ENCODE assay signal across 8 cellular contexts in the genomic region with DNA sequence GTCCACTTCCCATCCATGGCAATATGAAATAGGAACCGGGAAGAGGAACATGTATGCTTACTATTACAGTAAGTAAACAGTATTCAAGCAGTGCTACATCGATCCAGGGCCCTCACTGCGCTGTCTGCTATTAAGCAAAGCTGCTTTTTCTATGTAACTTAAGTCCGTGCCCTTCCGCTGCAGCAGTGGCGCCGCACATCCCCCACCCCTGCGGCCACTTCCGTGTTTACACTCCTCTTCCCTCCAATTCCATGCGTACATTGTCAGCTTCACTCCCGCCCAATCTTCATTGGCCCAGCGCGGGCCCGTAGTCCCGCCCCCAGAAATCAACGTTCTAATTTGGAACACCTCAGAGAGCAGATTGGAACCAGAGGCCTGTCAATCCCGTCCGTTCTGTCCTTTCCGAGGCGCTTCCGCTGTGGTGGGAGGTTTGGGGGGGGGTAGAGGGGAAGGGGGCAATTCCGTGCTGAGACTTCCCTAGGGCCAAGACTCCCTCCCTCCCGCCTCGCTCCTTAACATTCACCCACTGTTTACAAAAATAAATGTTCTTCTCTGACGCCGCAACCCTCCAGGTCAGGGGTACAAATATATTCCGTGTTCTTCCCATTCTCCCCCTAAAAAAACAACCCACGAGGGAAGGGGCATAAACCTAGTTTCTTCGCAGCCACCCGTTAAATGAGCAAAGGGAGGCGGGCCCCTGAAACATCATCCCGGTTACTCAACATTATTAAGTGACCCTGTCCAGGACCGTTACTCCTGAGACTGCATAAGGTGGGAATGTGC.
DNase-seq lines count a peak whose midpoint lies in the region; ATAC-seq and TF ChIP-seq lines count a peak whose summit lies in the region.

No MANE protein-coding gene starts in this region.

- H3K36me3 ChIP-seq in esophagus (ENCODE audit: control insufficient read depth in 2 of 2, insufficient read depth in 2 of 2, low read length in 1 of 2) (no peaks in the 10 kb centered on the region), mucosa of rectum (ENCODE audit: control insufficient read depth in 2 of 2, insufficient read depth in 2 of 2, low read length in 2 of 2) (no peaks in the 10 kb centered on the region)

- H3K27me3 ChIP-seq in esophagus (ENCODE audit: control insufficient read depth in 1 of 2, insufficient read depth in 2 of 2, low read length in 2 of 2) (no peaks in the 10 kb centered on the region), mucosa of rectum (ENCODE audit: control insufficient read depth in 2 of 2, insufficient read depth in 2 of 2, low read length in 2 of 2) (no peaks in the 10 kb centered on the region)

- H3K4me1 ChIP-seq in esophagus (ENCODE audit: control insufficient read depth in 2 of 2, insufficient read depth in 2 of 2, low read length in 1 of 2) = no peaks in the 10 kb centered on the region
- peaks cover 18 to 19% of the 10 kb centered on the region in 2 donors for H3K4me1 ChIP-seq in mucosa of rectum (ENCODE audit: control insufficient read depth in 2 of 2, insufficient read depth in 2 of 2, low read length in 2 of 2)

- H3K9me3 ChIP-seq in esophagus (ENCODE audit: control insufficient read depth in 2 of 2, insufficient read depth in 1 of 2, low read depth in 1 of 2, low read length in 1 of 2) = no peaks in the 10 kb centered on the region
- no peaks in the 10 kb centered on the region for H3K9me3 ChIP-seq in mucosa of rectum (ENCODE audit: control insufficient read depth in 2 of 2, low read length in 2 of 2)

- H3K4me3 ChIP-seq in esophagus (ENCODE audit: low read depth in 1 of 2, low read length in 2 of 2) (peak overlapping the region; percentile 85 to 90), mucosa of rectum (ENCODE audit: low read length in 2 of 2) (peak overlapping the region; percentile 93 to 98)

- H3K9ac ChIP-seq in mucosa of rectum (ENCODE audit: low read depth in 1 of 2, low read length in 2 of 2) = peak overlapping the region; percentile 91 to 95

- peak; percentile 89 for ATAC-seq in GM21737 (IDR thresholded peaks at IDR 0.05; ENCODE audit: unreplicated experiment)

- peak overlapping the region; percentile 95 to 98 for H3K27ac ChIP-seq in esophagus (ENCODE audit: low read depth in 2 of 2, low read length in 1 of 2)
- H3K27ac ChIP-seq in mucosa of rectum (ENCODE audit: low read depth in 2 of 2, low read length in 2 of 2) = peak overlapping the region; percentile 97 to 99

- DNase-seq in DMS79 (lab: John Stamatoyannopoulos, UW) (peak; percentile 96), KG1 (lab: John Stamatoyannopoulos, UW) (peak; percentile 87)
- DNase-seq in activated T-cell treated with anti-CD3 and anti-CD28 coated beads, Interleukin-2, amount 50 U/mL, for 48 hours = peak; percentile 92
- DNase-seq in stimulated activated CD8-positive, alpha-beta memory T cell treated with anti-CD3 and anti-CD28 coated beads, Interleukin-4, amount 100 ng/mL, for 4 hours (ENCODE audit: low read depth in 2 of 2, low spot score in 1 of 2) = peak; percentile 70 to 78

- 0% methylated on average over 33 of the region's 33 CpGs for WGBS in esophagus, 2 donors

TF ChIP-seq in PFSK-1, 5 proteins besides CTCF, POLR2A, EP300 and RAD21:
- TF ChIP-seq POLR2AphosphoS5 (IDR thresholded peaks at IDR 0.05; ENCODE audit: low read depth, low read length) = peak; percentile 36; the same call in 1 of the 2 replicates
- peak; percentile 35; the same call in 1 of the 2 replicates for TF ChIP-seq TAF1 (IDR thresholded peaks at IDR 0.05; ENCODE audit: borderline replicate concordance, insufficient read depth, low read length)
- peak; percentile 99 for TF ChIP-seq SIN3A (IDR thresholded peaks at IDR 0.05; ENCODE audit: borderline replicate concordance, insufficient read depth, low read length)
- TF ChIP-seq, protein P1, sequence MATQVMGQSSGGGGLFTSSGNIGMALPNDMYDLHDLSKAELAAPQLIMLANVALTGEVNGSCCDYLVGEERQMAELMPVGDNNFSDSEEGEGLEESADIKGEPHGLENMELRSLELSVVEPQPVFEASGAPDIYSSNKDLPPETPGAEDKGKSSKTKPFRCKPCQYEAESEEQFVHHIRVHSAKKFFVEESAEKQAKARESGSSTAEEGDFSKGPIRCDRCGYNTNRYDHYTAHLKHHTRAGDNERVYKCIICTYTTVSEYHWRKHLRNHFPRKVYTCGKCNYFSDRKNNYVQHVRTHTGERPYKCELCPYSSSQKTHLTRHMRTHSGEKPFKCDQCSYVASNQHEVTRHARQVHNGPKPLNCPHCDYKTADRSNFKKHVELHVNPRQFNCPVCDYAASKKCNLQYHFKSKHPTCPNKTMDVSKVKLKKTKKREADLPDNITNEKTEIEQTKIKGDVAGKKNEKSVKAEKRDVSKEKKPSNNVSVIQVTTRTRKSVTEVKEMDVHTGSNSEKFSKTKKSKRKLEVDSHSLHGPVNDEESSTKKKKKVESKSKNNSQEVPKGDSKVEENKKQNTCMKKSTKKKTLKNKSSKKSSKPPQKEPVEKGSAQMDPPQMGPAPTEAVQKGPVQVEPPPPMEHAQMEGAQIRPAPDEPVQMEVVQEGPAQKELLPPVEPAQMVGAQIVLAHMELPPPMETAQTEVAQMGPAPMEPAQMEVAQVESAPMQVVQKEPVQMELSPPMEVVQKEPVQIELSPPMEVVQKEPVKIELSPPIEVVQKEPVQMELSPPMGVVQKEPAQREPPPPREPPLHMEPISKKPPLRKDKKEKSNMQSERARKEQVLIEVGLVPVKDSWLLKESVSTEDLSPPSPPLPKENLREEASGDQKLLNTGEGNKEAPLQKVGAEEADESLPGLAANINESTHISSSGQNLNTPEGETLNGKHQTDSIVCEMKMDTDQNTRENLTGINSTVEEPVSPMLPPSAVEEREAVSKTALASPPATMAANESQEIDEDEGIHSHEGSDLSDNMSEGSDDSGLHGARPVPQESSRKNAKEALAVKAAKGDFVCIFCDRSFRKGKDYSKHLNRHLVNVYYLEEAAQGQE (IDR thresholded peaks at IDR 0.05; ENCODE audit: insufficient read depth in 1 of 2, low read depth in 2 of 2, low read length in 2 of 2) = no peak
- peak; percentile 81 for TF ChIP-seq FOXP2 (optimal IDR thresholded peaks at IDR 0.05; ENCODE audit: borderline replicate concordance, extremely low read depth, extremely low read length, insufficient read depth)

Comparison
In these comparisons a context has a peak if more than half of its experiments do, and no peak if none do; other contexts are left out.
1. Peak in every context shown above with its lines: DNase-seq, ATAC-seq, H3K4me3 ChIP-seq and H3K27ac ChIP-seq.